Comparison of ENCODE assay signal across 1 cellular context in the genomic region with DNA sequence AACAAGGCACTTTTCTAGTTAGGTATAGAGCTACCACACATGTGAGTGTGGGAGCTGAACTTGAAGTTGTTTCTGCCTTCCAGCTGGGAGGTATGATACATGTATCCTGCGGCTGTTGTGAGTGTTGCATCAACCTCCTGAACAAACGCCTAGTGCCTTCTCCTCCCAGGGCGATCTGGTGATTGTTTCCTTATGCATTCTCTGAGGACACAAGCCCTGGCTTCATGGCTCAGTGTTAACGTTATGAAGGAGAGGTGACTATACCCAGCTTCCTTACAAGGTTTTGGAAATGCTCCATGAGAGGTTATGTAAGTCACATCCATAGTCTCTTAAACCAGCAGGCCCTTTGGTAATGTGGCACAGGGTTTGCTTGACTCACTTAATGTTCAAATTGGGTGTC.
TF ChIP-seq lines count a peak whose summit lies in the region.

No MANE protein-coding gene starts in this region.

TF ChIP-seq in HepG2, 621 proteins besides CTCF, POLR2A, EP300 and RAD21 (continued from another document):
- TF ChIP-seq ZNF644 (CRISPR knock-in tag; IDR thresholded peaks at IDR 0.05; ENCODE audit: low read depth) (peak; percentile 62; the same call in 1 of the 2 replicates), SOX13 (IDR thresholded peaks at IDR 0.05) (no peak), SOX13 (CRISPR knock-in tag; conservative IDR thresholded peaks at IDR 0.05 in 1 of 2, IDR thresholded peaks at IDR 0.05 in 1 of 2) (peak in 1 of 2 experiments; percentile 28; a peak in 1 of 4 replicates), TEAD3 (CRISPR knock-in tag; optimal IDR thresholded peaks at IDR 0.05; ENCODE audit: borderline replicate concordance) (peak; percentile 27), MIXL1 (CRISPR knock-in tag; IDR thresholded peaks at IDR 0.05) (no peak), ZBTB38 (CRISPR knock-in tag; IDR thresholded peaks at IDR 0.05) (0 out of 2 replicates have a peak, but pooled peaks have one; percentile 55), BCL6 (CRISPR knock-in tag; IDR thresholded peaks at IDR 0.05) (0 out of 2 replicates have a peak, but pooled peaks have one; percentile 23), ZBTB21 (CRISPR knock-in tag; IDR thresholded peaks at IDR 0.05) (no peak), ZNF12 (CRISPR knock-in tag; IDR thresholded peaks at IDR 0.05) (peak; percentile 58; the same call in 1 of the 2 replicates), FOXA1 (IDR thresholded peaks at IDR 0.05) (no peak), FOXA1 (CRISPR knock-in tag; IDR thresholded peaks at IDR 0.05) (0 out of 2 replicates have a peak, but pooled peaks have one; percentile 21)
- TF ChIP-seq, protein P1, sequence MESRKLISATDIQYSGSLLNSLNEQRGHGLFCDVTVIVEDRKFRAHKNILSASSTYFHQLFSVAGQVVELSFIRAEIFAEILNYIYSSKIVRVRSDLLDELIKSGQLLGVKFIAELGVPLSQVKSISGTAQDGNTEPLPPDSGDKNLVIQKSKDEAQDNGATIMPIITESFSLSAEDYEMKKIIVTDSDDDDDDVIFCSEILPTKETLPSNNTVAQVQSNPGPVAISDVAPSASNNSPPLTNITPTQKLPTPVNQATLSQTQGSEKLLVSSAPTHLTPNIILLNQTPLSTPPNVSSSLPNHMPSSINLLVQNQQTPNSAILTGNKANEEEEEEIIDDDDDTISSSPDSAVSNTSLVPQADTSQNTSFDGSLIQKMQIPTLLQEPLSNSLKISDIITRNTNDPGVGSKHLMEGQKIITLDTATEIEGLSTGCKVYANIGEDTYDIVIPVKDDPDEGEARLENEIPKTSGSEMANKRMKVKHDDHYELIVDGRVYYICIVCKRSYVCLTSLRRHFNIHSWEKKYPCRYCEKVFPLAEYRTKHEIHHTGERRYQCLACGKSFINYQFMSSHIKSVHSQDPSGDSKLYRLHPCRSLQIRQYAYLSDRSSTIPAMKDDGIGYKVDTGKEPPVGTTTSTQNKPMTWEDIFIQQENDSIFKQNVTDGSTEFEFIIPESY (CRISPR knock-in tag; IDR thresholded peaks at IDR 0.05), result 0 out of 2 replicates have a peak, but pooled peaks have one; percentile 39
TF ChIP-seq in HepG2: peak in this region for 18.
